Comparison of ENCODE assay signal across 17 cellular contexts in genomic region chr7:23254051-23254681, GRCh38. TPM values are rescaled to one million over a fixed set of nuclear protein-coding genes. Genes with fewer than 3 reads are reported as not detected.
"Had no signal": no experiment of that assay in that cellular context is flagged by ENCODE, and none has a peak within 500 bp of the region (broad histone marks: within the 10 kb centered on the region; RNA-seq: fewer than 3 reads in every experiment).

No MANE protein-coding gene starts in this region.

- H3K27ac ChIP-seq: esophagus muscularis mucosa, foreskin keratinocyte, heart left ventricle, left ventricle myocardium inferior, pancreas, thyroid gland, vagina had no signal

- FAIRE-seq: keratinocyte, pancreas, TTC549 had no signal

- H3K4me1 Mint-ChIP-seq: activated naive CD4-positive, alpha-beta T cell treated with anti-CD3 and anti-CD28 coated beads, Interleukin-2, amount 50 U/mL, for 24 hours; brain had no signal

- H3K27ac Mint-ChIP-seq: activated naive CD4-positive, alpha-beta T cell treated with anti-CD3 and anti-CD28 coated beads, Interleukin-2, amount 50 U/mL, for 24 hours; brain; T-helper 1 cell treated with Interleukin-12 subunit alpha and Interleukin-12 subunit beta and Interleukin-4 antibody, amounts not matched to agents 30 μg/mL and 1 μg/mL, for 36 hours had no signal

- H3K36me3 ChIP-seq: pancreas, thyroid gland had no signal

- H3K27me3 ChIP-seq: foreskin keratinocyte, heart left ventricle, thyroid gland, vagina had no signal

- H3K4me3 ChIP-seq: esophagus muscularis mucosa, heart left ventricle, left ventricle myocardium inferior, pancreas, thyroid gland, vagina had no signal

- H3K9me3 Mint-ChIP-seq: T-helper 1 cell treated with Interleukin-12 subunit alpha and Interleukin-12 subunit beta and Interleukin-4 antibody, amounts not matched to agents 30 μg/mL and 1 μg/mL, for 36 hours had no signal

- H3K4me1 ChIP-seq: esophagus muscularis mucosa, foreskin keratinocyte, pancreas, thyroid gland, vagina had no signal

- H3K9me3 ChIP-seq: pancreas, thyroid gland, vagina had no signal

- H3K36me3 Mint-ChIP-seq: activated naive CD4-positive, alpha-beta T cell treated with anti-CD3 and anti-CD28 coated beads, Interleukin-2, amount 50 U/mL, for 24 hours had no signal

- H3K4me3 Mint-ChIP-seq: activated naive CD4-positive, alpha-beta T cell treated with anti-CD3 and anti-CD28 coated beads, Interleukin-2, amount 50 U/mL, for 24 hours; brain; T-helper 1 cell treated with Interleukin-12 subunit alpha and Interleukin-12 subunit beta and Interleukin-4 antibody, amounts not matched to agents 30 μg/mL and 1 μg/mL, for 36 hours had no signal

- DNase-seq: activated CD4-positive, alpha-beta T cell treated with anti-CD3 and anti-CD28 coated beads, Interleukin-2, amount 50 U/mL, for 4 hours; activated T-cell treated with anti-CD3 and anti-CD28 coated beads, Interleukin-2, amount 50 U/mL, for 1 hour; cerebellar nuclear complex; foreskin keratinocyte; heart left ventricle; left ventricle myocardium inferior; mesendoderm; pancreas; thyroid gland had no signal

RNA-seq across cellular contexts. Expression of gene GPNMB, which starts 7.6 kb away (rescaled TPM):
- polyA plus RNA-seq: neural cell had no signal
